13 cellular contexts compared by ENCODE assay signal in genomic region chr17:43341705-43342600, GRCh38. TPM values are rescaled to one million over a fixed set of nuclear protein-coding genes. Genes with fewer than 3 reads are reported as not detected.
DNase-seq lines count a peak whose midpoint lies in the region; ATAC-seq and FAIRE-seq lines count a peak whose summit lies in the region.
"Had no signal": no experiment of that assay in that cellular context is flagged by ENCODE, and none has a peak within 500 bp of the region (broad histone marks: within the 10 kb centered on the region; RNA-seq: fewer than 3 reads in every experiment).

No MANE protein-coding gene starts in this region.

- no peaks in the 10 kb centered on the region for H3K36me3 ChIP-seq in small intestine (ENCODE audit: control insufficient read depth in 2 of 2, insufficient read depth in 2 of 2, low read length in 2 of 2)

- DNase-seq in AG08395 (ENCODE audit: low spot score) = peak; percentile 66
- peak; percentile 51 for DNase-seq in GM04504 (ENCODE audit: low read depth)
- DNase-seq in activated naive CD8-positive, alpha-beta T cell treated with anti-CD3 and anti-CD28 coated beads, Interleukin-2, amount 50 U/mL, for 24 hours = no peak
- no peak for DNase-seq in left ventricle myocardium superior
- DNase-seq in GOT3 (lab: John Stamatoyannopoulos, UW) = no peak
- DNase-seq in NCI-H2081 treated with DMSO at 0.1 percent for 48 hours (lab: John Stamatoyannopoulos, UW) = no peak
- no peak for DNase-seq in small intestine
- DNase-seq: activated B cell treated with CpG ODN at 0.5 μM for 24 hours, DND-41, hippocampal formation, NCI-H187 treated with DMSO at 0.1 percent for 48 hours had no signal

- H3K4me3 Mint-ChIP-seq in activated naive CD8-positive, alpha-beta T cell treated with anti-CD3 and anti-CD28 coated beads, Interleukin-2, amount 50 U/mL, for 24 hours = peak overlapping the region; percentile 15
- H3K4me3 Mint-ChIP-seq: activated B cell treated with CpG ODN at 0.5 μM for 24 hours had no signal

- H3K27me3 Mint-ChIP-seq in activated naive CD8-positive, alpha-beta T cell treated with anti-CD3 and anti-CD28 coated beads, Interleukin-2, amount 50 U/mL, for 24 hours = no peaks in the 10 kb centered on the region
- H3K27me3 Mint-ChIP-seq: activated B cell treated with CpG ODN at 0.5 μM for 24 hours had no signal

- H3K9me3 Mint-ChIP-seq in activated naive CD8-positive, alpha-beta T cell treated with anti-CD3 and anti-CD28 coated beads, Interleukin-2, amount 50 U/mL, for 24 hours = peaks cover 7% of the 10 kb centered on the region

- ATAC-seq in activated naive CD8-positive, alpha-beta T cell treated with anti-CD3 and anti-CD28 coated beads, Interleukin-2, amount 50 U/mL, for 24 hours = peak; percentile 96
- ATAC-seq in left ventricle myocardium superior (peak; percentile 73), GM18867 (IDR thresholded peaks at IDR 0.05; ENCODE audit: unreplicated experiment) (no peak)

- H3K36me3 Mint-ChIP-seq in activated naive CD8-positive, alpha-beta T cell treated with anti-CD3 and anti-CD28 coated beads, Interleukin-2, amount 50 U/mL, for 24 hours (ENCODE audit: low read depth) = peaks cover 20% of the 10 kb centered on the region

- 36 to 51% (median 38%) methylated on average over 8 of the region's 8 CpGs for WGBS in small intestine, 3 donors

- H3K27ac ChIP-seq in small intestine (ENCODE audit: low read depth in 1 of 2, low read length in 1 of 2) = no peak overlapping the region
- H3K27ac ChIP-seq: RWPE1 had no signal

- H3K27ac Mint-ChIP-seq in activated naive CD8-positive, alpha-beta T cell treated with anti-CD3 and anti-CD28 coated beads, Interleukin-2, amount 50 U/mL, for 24 hours = peak overlapping the region; percentile 92
- H3K27ac Mint-ChIP-seq: activated B cell treated with CpG ODN at 0.5 μM for 24 hours had no signal

- no peak for FAIRE-seq in small intestine (lab: Jason Lieb, UNC)

- H3K4me1 ChIP-seq in small intestine (ENCODE audit: control insufficient read depth in 2 of 2, insufficient read depth in 1 of 2, low read depth in 1 of 2, low read length in 1 of 2) = no peaks in the 10 kb centered on the region

- H3K27me3 ChIP-seq in small intestine (ENCODE audit: control insufficient read depth in 2 of 2, insufficient read depth in 2 of 2, low read length in 2 of 2) = peaks cover 0 to 2% of the 10 kb centered on the region in 2 donors

- H3K9me3 ChIP-seq in small intestine (ENCODE audit: control insufficient read depth, low read depth) = no peaks in the 10 kb centered on the region

- peaks cover 29% of the 10 kb centered on the region for H3K4me1 Mint-ChIP-seq in activated naive CD8-positive, alpha-beta T cell treated with anti-CD3 and anti-CD28 coated beads, Interleukin-2, amount 50 U/mL, for 24 hours

- H3K4me3 ChIP-seq in small intestine (ENCODE audit: low read depth in 1 of 2, low read length in 2 of 2) = no peak overlapping the region

- intact Hi-C loops in left ventricle myocardium superior (cut with micrococcal nuclease) = no loop called here

RNA-seq across cellular contexts. Expression of gene ARL4D, which starts 56.8 kb away (rescaled TPM):
- total RNA-seq in left ventricle myocardium superior = 6.7 TPM
- polyA plus RNA-seq in small intestine = 10 to 100 TPM in 1 of 3 donors, 1 to 10 TPM in 1, under 1 TPM in 1; 0.45 to 10.1 (median 2.4) TPM

Comparison
In these comparisons a context has a peak if more than half of its experiments do, and no peak if none do; other contexts are left out.
1. DNase-seq: peak in AG08395 (single experiment) and GM04504 (single experiment); none in activated naive CD8-positive, alpha-beta T cell treated with anti-CD3 and anti-CD28 coated beads, Interleukin-2, amount 50 U/mL, for 24 hours (single experiment), left ventricle myocardium superior (single experiment), GOT3 (single experiment), NCI-H2081 treated with DMSO at 0.1 percent for 48 hours (single experiment) and small intestine (single experiment).